8 cellular contexts compared by ENCODE assay signal in the genomic region with DNA sequence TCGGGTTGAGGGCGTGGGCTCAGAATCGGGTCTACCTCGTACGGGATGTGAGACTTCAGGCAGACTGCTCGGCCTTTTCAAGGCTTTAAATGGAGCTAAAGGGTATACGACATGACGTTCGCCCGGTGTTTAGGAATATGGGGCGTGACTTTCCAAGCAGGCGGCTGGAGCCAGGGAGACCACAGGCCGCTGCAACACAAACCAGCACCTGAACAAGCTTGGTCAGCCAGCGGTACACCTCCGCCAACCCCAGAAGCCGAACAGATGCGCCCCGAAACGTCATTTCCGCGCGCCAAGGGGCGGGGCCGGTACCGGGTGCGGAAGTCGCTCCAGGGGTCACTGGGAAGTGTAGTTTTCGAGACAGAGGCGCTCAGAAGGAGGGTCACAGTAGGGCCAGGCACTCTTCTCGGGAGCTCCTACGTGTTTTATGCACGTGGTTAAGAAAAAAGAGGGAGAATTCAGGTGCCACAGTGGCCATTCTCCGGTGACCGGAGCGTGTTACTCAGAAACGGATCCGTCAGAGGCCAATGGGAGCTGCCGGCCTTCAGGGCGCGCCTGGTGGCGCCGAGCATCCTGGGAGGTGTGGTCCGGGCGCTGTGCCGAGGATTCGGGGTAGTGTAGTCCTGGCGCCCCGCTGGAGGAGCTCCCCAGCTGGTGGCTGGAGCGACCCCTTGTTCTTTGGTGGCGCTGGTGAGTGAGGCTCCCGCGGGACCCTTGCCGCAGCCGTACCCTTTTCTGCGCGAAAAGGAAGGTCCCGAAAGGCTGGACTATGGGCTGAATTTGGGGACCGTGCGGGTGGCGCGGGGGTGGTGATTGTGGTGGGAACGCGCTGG.
DNase-seq lines count a peak whose midpoint lies in the region; ATAC-seq lines count a peak whose summit lies in the region.

TSS of gene ZNF133 (plus strand) at position 613 of the 833 bp plus-strand sequence. CDS start 17,160 bp downstream, outside the sequence.

- ATAC-seq in GM19025 (IDR thresholded peaks at IDR 0.05; ENCODE audit: low read depth, unreplicated experiment) (peak; percentile 97), HG03280 (IDR thresholded peaks at IDR 0.05; ENCODE audit: unreplicated experiment) (peak; percentile 98)
- ATAC-seq in central memory CD8-positive, alpha-beta T cell (replicated peaks; ENCODE audit: extremely low read depth, poor library complexity, severe bottlenecking) = peak; percentile 95

- peak; percentile 96 for DNase-seq in AG20443 (ENCODE audit: low spot score)
- DNase-seq in NCI-H345 (lab: John Stamatoyannopoulos, UW) = peak; percentile 99
- DNase-seq in activated CD4-positive, CD25-positive, alpha-beta regulatory T cell (lab: John Stamatoyannopoulos, UW) = peak; percentile 92 to 95 (median 94)
- peak; percentile 97 to 99 for DNase-seq in central memory CD8-positive, alpha-beta T cell (ENCODE audit: low spot score in 2 of 2)
- peak; percentile 94 for DNase-seq in iris pigment epithelial cell (ENCODE audit: low read depth)
- DNase-seq in stimulated activated CD4-positive, alpha-beta T cell treated with anti-CD3 and anti-CD28 coated beads, Interleukin-12 subunit alpha, Interleukin-12 subunit beta, amount 100 ng/mL, for 24 hours (ENCODE audit: low read depth in 2 of 2) = peak; percentile 92 to 96

- peaks cover 36% of the 10 kb centered on the region for H3K27me3 Mint-ChIP-seq in central memory CD8-positive, alpha-beta T cell

- peaks cover 28% of the 10 kb centered on the region for H3K4me1 Mint-ChIP-seq in central memory CD8-positive, alpha-beta T cell

- no peaks in the 10 kb centered on the region for H3K9me3 Mint-ChIP-seq in central memory CD8-positive, alpha-beta T cell

- peak within 1 kb of the TSS; percentile 98 for H3K27ac Mint-ChIP-seq in central memory CD8-positive, alpha-beta T cell (ENCODE audit: low read depth)

- peaks cover 18% of the 10 kb centered on the region for H3K36me3 Mint-ChIP-seq in central memory CD8-positive, alpha-beta T cell (ENCODE audit: insufficient read depth)

- peak within 1 kb of the TSS; percentile 93 for H3K4me3 Mint-ChIP-seq in central memory CD8-positive, alpha-beta T cell

Comparison
In these comparisons a context has a peak if more than half of its experiments do, and no peak if none do; other contexts are left out.
1. Peak in every context shown above with its lines: DNase-seq and ATAC-seq.